ENCODE assay signal across 9 cellular contexts in genomic region chr10:22646291-22646926, GRCh38.
DNase-seq lines count a peak whose midpoint lies in the region; ATAC-seq and TF ChIP-seq lines count a peak whose summit lies in the region.
"Had no signal": no experiment of that assay in that cellular context is flagged by ENCODE, and none has a peak within 500 bp of the region (broad histone marks: within the 10 kb centered on the region; RNA-seq: fewer than 3 reads in every experiment).

No MANE protein-coding gene starts in this region.

- peaks cover 5 to 20% (median 17%) of the 10 kb centered on the region in 3 donors for H3K27me3 Mint-ChIP-seq in immature natural killer cell (ENCODE audit: low read depth in 3 of 3)

- 69 to 100% methylated on average over 1 to 2 of the region's 2 CpGs for WGBS in gastroesophageal sphincter (ENCODE audit: low coverage in 1 of 2), 2 donors
- 82 to 88% methylated on average over 2 of the region's 2 CpGs for WGBS in tibial nerve, 2 donors

- peak overlapping the region; percentile 91 to 100 (median 94) for H3K27ac Mint-ChIP-seq in immature natural killer cell

- TF ChIP-seq EP300 in gastroesophageal sphincter (IDR thresholded peaks at IDR 0.05) (no peak), tibial nerve (IDR thresholded peaks at IDR 0.05) (no peak)

- H3K9me3 Mint-ChIP-seq in immature natural killer cell, result no peaks in the 10 kb centered on the region

- peak; percentile 63 for ATAC-seq in GM21390 (IDR thresholded peaks at IDR 0.05; ENCODE audit: unreplicated experiment)
- peak; percentile 57 for ATAC-seq in HG03457 (IDR thresholded peaks at IDR 0.05; ENCODE audit: unreplicated experiment)
- ATAC-seq in gastroesophageal sphincter, result no peak
- ATAC-seq in HG03342 (IDR thresholded peaks at IDR 0.05; ENCODE audit: unreplicated experiment), result no peak

- peaks cover 94% of the 10 kb centered on the region in 2 donors for H3K4me1 Mint-ChIP-seq in immature natural killer cell

- H3K9me3 ChIP-seq in gastroesophageal sphincter (no peaks in the 10 kb centered on the region), tibial nerve (no peaks in the 10 kb centered on the region)

- H3K27ac ChIP-seq in gastroesophageal sphincter (no peak overlapping the region), tibial nerve (peak overlapping the region in 1 of 4 donors; percentile 19)

- TF ChIP-seq CTCF in GM12865 (IDR thresholded peaks at IDR 0.05; ENCODE audit: insufficient read depth, low read depth, low read length, missing control alignments) (no peak), gastroesophageal sphincter (IDR thresholded peaks at IDR 0.05) (no peak), tibial nerve (IDR thresholded peaks at IDR 0.05) (no peak)

- H3K36me3 Mint-ChIP-seq in immature natural killer cell, result peaks cover 2 to 16% (median 12%) of the 10 kb centered on the region in 3 donors

- H3K36me3 ChIP-seq in gastroesophageal sphincter (no peaks in the 10 kb centered on the region), tibial nerve (peaks cover 0 to 7% (median 0%) of the 10 kb centered on the region in 3 donors)

- H3K4me3 Mint-ChIP-seq in immature natural killer cell, result peak overlapping the region; percentile 78 to 89 (median 86)

- H3K27me3 ChIP-seq in gastroesophageal sphincter (no peaks in the 10 kb centered on the region), tibial nerve (no peaks in the 10 kb centered on the region)

- DNase-seq in GM12865 (ENCODE audit: low read depth), result peak; percentile 81
- peak; percentile 76 to 83 (median 81) for DNase-seq in immature natural killer cell
- no peak for DNase-seq in tibial nerve (ENCODE audit: low spot score in 2 of 2)
- no peak for DNase-seq in NCI-H2029 (lab: John Stamatoyannopoulos, UW)
- DNase-seq: DMS79 treated with DMSO at 0.1 percent for 48 hours had no signal

- H3K4me1 ChIP-seq in gastroesophageal sphincter (peaks cover 0 to 40% (median 12%) of the 10 kb centered on the region in 3 donors), tibial nerve (peaks cover 0 to 46% (median 18%) of the 10 kb centered on the region in 4 donors)

- TF ChIP-seq POLR2A in gastroesophageal sphincter (IDR thresholded peaks at IDR 0.05), result no peak
- TF ChIP-seq POLR2A in tibial nerve (IDR thresholded peaks at IDR 0.05), result no peak

- H3K4me3 ChIP-seq in GM12865 (ENCODE audit: low read depth, low read length), result no peak overlapping the region
- H3K4me3 ChIP-seq in gastroesophageal sphincter, result no peak overlapping the region
- H3K4me3 ChIP-seq in tibial nerve, result no peak overlapping the region

Comparison
In these comparisons a context has a peak if more than half of its experiments do, and no peak if none do; other contexts are left out.
1. DNase-seq: peak in GM12865 (single experiment) and immature natural killer cell (3 of 3); none in tibial nerve (0 of 2) and NCI-H2029 (single experiment).
2. ATAC-seq: peak in GM21390 (single experiment) and HG03457 (single experiment); none in gastroesophageal sphincter (single experiment) and HG03342 (single experiment).